Comparison of ENCODE assay signal across 1 cellular context in genomic region chr7:116930156-116930913, GRCh38.
TF ChIP-seq lines count a peak whose summit lies in the region.

No MANE protein-coding gene starts in this region.

TF ChIP-seq in HepG2, 621 proteins besides CTCF, POLR2A, EP300 and RAD21 (continued from another document and continues in another):
- peak; percentile 12; the same call in 1 of the 2 replicates for TF ChIP-seq ZNF687 (CRISPR knock-in tag; IDR thresholded peaks at IDR 0.05)
- no peak for TF ChIP-seq ZNF556 (CRISPR knock-in tag; IDR thresholded peaks at IDR 0.05; ENCODE audit: borderline replicate concordance)
- TF ChIP-seq RFXAP (CRISPR knock-in tag; IDR thresholded peaks at IDR 0.05; ENCODE audit: borderline replicate concordance) = no peak
- TF ChIP-seq ZMYM2 (CRISPR knock-in tag; IDR thresholded peaks at IDR 0.05) = no peak
- TF ChIP-seq JARID2 (CRISPR knock-in tag; IDR thresholded peaks at IDR 0.05; ENCODE audit: insufficient replicate concordance) = no peak
- TF ChIP-seq ZSCAN20 (CRISPR knock-in tag; IDR thresholded peaks at IDR 0.05; ENCODE audit: borderline replicate concordance) = no peak
- no peak for TF ChIP-seq MAFK (conservative IDR thresholded peaks at IDR 0.05 in 1 of 2, IDR thresholded peaks at IDR 0.05 in 1 of 2; ENCODE audit: low read length in 2 of 2)
- TF ChIP-seq TEAD3 (CRISPR knock-in tag; optimal IDR thresholded peaks at IDR 0.05; ENCODE audit: borderline replicate concordance) = peak; percentile 24
- TF ChIP-seq EZH2 (conservative IDR thresholded peaks at IDR 0.05; ENCODE audit: low read depth, low read length) = no peak
- no peak for TF ChIP-seq YEATS4 (CRISPR knock-in tag; IDR thresholded peaks at IDR 0.05; ENCODE audit: borderline replicate concordance)
- TF ChIP-seq, protein P1, sequence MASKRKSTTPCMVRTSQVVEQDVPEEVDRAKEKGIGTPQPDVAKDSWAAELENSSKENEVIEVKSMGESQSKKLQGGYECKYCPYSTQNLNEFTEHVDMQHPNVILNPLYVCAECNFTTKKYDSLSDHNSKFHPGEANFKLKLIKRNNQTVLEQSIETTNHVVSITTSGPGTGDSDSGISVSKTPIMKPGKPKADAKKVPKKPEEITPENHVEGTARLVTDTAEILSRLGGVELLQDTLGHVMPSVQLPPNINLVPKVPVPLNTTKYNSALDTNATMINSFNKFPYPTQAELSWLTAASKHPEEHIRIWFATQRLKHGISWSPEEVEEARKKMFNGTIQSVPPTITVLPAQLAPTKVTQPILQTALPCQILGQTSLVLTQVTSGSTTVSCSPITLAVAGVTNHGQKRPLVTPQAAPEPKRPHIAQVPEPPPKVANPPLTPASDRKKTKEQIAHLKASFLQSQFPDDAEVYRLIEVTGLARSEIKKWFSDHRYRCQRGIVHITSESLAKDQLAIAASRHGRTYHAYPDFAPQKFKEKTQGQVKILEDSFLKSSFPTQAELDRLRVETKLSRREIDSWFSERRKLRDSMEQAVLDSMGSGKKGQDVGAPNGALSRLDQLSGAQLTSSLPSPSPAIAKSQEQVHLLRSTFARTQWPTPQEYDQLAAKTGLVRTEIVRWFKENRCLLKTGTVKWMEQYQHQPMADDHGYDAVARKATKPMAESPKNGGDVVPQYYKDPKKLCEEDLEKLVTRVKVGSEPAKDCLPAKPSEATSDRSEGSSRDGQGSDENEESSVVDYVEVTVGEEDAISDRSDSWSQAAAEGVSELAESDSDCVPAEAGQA (IDR thresholded peaks at IDR 0.05; ENCODE audit: low read depth) = no peak
- TF ChIP-seq, protein P1 (CRISPR knock-in tag; IDR thresholded peaks at IDR 0.05; ENCODE audit: borderline replicate concordance) = no peak
- no peak for TF ChIP-seq POLR2AphosphoS2 (IDR thresholded peaks at IDR 0.05; ENCODE audit: low read depth, low read length)
- TF ChIP-seq ZSCAN31 (CRISPR knock-in tag; IDR thresholded peaks at IDR 0.05; ENCODE audit: low read depth) = no peak
- no peak for TF ChIP-seq JDP2 (CRISPR knock-in tag; IDR thresholded peaks at IDR 0.05; ENCODE audit: borderline replicate concordance)
- TF ChIP-seq FOXJ3 (CRISPR knock-in tag; IDR thresholded peaks at IDR 0.05; ENCODE audit: borderline replicate concordance) = 0 out of 2 replicates have a peak, but pooled peaks have one; percentile 11
- TF ChIP-seq, protein P2, sequence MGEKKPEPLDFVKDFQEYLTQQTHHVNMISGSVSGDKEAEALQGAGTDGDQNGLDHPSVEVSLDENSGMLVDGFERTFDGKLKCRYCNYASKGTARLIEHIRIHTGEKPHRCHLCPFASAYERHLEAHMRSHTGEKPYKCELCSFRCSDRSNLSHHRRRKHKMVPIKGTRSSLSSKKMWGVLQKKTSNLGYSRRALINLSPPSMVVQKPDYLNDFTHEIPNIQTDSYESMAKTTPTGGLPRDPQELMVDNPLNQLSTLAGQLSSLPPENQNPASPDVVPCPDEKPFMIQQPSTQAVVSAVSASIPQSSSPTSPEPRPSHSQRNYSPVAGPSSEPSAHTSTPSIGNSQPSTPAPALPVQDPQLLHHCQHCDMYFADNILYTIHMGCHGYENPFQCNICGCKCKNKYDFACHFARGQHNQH (CRISPR knock-in tag; IDR thresholded peaks at IDR 0.05) = peak; percentile 57; the same call in 1 of the 2 replicates
- no peak for TF ChIP-seq NPAS2 (CRISPR knock-in tag; IDR thresholded peaks at IDR 0.05; ENCODE audit: borderline replicate concordance)
- TF ChIP-seq ATF7 (IDR thresholded peaks at IDR 0.05) = no peak
- TF ChIP-seq ATF7 (CRISPR knock-in tag; IDR thresholded peaks at IDR 0.05) = no peak
- TF ChIP-seq, protein P3, sequence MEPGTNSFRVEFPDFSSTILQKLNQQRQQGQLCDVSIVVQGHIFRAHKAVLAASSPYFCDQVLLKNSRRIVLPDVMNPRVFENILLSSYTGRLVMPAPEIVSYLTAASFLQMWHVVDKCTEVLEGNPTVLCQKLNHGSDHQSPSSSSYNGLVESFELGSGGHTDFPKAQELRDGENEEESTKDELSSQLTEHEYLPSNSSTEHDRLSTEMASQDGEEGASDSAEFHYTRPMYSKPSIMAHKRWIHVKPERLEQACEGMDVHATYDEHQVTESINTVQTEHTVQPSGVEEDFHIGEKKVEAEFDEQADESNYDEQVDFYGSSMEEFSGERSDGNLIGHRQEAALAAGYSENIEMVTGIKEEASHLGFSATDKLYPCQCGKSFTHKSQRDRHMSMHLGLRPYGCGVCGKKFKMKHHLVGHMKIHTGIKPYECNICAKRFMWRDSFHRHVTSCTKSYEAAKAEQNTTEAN (CRISPR knock-in tag; conservative IDR thresholded peaks at IDR 0.05) = no peak
- no peak for TF ChIP-seq ZNF510 (CRISPR knock-in tag; IDR thresholded peaks at IDR 0.05; ENCODE audit: low read depth)
- no peak for TF ChIP-seq HINFP (CRISPR knock-in tag; IDR thresholded peaks at IDR 0.05; ENCODE audit: low read depth)
- 0 out of 2 replicates have a peak, but pooled peaks have one; percentile 28 for TF ChIP-seq TFDP2 (CRISPR knock-in tag; IDR thresholded peaks at IDR 0.05)
- TF ChIP-seq ZNF513 (CRISPR knock-in tag; conservative IDR thresholded peaks at IDR 0.05) = no peak
- TF ChIP-seq BRCA1 (CRISPR knock-in tag; IDR thresholded peaks at IDR 0.05) = no peak
- TF ChIP-seq ZSCAN9 (CRISPR knock-in tag; IDR thresholded peaks at IDR 0.05; ENCODE audit: borderline replicate concordance) = no peak
- no peak for TF ChIP-seq HDAC6 (IDR thresholded peaks at IDR 0.05; ENCODE audit: low read depth, low read length)
- TF ChIP-seq RFX5 (IDR thresholded peaks at IDR 0.05; ENCODE audit: low read depth, low read length) = no peak
- TF ChIP-seq, protein P4, sequence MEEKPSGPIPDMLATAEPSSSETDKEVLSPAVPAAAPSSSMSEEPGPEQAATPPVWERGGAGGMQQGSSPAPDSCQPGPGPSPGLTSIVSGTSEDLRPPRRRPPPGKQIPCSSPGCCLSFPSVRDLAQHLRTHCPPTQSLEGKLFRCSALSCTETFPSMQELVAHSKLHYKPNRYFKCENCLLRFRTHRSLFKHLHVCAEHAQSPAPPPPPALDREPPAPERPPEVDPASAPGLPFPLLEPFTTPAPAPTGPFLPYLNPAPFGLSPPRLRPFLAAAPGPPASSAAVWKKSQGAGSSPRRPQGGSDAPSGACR (CRISPR knock-in tag; IDR thresholded peaks at IDR 0.05) = no peak
- no peak for TF ChIP-seq GATA4 (IDR thresholded peaks at IDR 0.05; ENCODE audit: borderline replicate concordance, low read depth)
- peak; percentile 35; the same call in 1 of the 2 replicates for TF ChIP-seq ELF3 (CRISPR knock-in tag; IDR thresholded peaks at IDR 0.05)
- TF ChIP-seq KLF11 (CRISPR knock-in tag; IDR thresholded peaks at IDR 0.05) = no peak
- TF ChIP-seq, protein P5, sequence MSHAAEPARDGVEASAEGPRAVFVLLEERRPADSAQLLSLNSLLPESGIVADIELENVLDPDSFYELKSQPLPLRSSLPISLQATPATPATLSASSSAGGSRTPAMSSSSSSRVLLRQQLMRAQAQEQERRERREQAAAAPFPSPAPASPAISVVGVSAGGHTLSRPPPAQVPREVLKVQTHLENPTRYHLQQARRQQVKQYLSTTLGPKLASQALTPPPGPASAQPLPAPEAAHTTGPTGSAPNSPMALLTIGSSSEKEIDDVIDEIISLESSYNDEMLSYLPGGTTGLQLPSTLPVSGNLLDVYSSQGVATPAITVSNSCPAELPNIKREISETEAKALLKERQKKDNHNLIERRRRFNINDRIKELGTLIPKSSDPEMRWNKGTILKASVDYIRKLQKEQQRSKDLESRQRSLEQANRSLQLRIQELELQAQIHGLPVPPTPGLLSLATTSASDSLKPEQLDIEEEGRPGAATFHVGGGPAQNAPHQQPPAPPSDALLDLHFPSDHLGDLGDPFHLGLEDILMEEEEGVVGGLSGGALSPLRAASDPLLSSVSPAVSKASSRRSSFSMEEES (CRISPR knock-in tag; IDR thresholded peaks at IDR 0.05) = 0 out of 2 replicates have a peak, but pooled peaks have one; percentile 12
- no peak for TF ChIP-seq BCL6 (CRISPR knock-in tag; IDR thresholded peaks at IDR 0.05)
- TF ChIP-seq KAT2B (IDR thresholded peaks at IDR 0.05; ENCODE audit: borderline replicate concordance, low read depth, low read length) = no peak
- 0 out of 2 replicates have a peak, but pooled peaks have one; percentile 23 for TF ChIP-seq NCOA2 (CRISPR knock-in tag; IDR thresholded peaks at IDR 0.05)
- TF ChIP-seq, protein P6, sequence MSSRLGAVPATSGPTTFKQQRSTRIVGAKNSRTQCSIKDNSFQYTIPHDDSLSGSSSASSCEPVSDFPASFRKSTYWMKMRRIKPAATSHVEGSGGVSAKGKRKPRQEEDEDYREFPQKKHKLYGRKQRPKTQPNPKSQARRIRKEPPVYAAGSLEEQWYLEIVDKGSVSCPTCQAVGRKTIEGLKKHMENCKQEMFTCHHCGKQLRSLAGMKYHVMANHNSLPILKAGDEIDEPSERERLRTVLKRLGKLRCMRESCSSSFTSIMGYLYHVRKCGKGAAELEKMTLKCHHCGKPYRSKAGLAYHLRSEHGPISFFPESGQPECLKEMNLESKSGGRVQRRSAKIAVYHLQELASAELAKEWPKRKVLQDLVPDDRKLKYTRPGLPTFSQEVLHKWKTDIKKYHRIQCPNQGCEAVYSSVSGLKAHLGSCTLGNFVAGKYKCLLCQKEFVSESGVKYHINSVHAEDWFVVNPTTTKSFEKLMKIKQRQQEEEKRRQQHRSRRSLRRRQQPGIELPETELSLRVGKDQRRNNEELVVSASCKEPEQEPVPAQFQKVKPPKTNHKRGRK (CRISPR knock-in tag; IDR thresholded peaks at IDR 0.05) = no peak
